ENCODE assay signal across 30 cellular contexts in the genomic region with DNA sequence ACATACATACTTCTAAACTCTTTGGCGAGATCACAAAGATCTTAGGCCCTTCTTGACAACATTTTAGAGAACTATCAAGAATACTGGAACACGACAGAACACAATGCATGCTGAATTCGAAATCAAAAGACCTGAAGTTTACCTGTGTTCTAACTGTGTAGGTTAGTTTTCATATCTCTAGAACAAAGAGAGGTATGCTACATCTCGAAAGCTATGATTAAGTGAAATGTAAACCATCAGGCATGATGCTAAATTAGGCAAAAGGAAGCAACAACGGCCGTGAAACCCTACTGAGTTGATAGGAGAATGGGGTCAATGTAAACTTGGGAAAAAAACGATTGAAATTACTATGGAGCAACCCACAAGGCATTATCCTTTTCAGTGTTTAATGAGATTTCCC. TPM values are rescaled to one million over a fixed set of nuclear protein-coding genes. Genes with fewer than 3 reads are reported as not detected.
DNase-seq lines count a peak whose midpoint lies in the region; ATAC-seq and TF ChIP-seq lines count a peak whose summit lies in the region.
"Had no signal": no experiment of that assay in that cellular context is flagged by ENCODE, and none has a peak within 500 bp of the region (broad histone marks: within the 10 kb centered on the region; RNA-seq: fewer than 3 reads in every experiment).

No MANE protein-coding gene starts in this region.

- no peaks in the 10 kb centered on the region for H3K36me3 ChIP-seq in DND-41 (ENCODE audit: insufficient read depth, low read length)
- H3K36me3 ChIP-seq in upper lobe of left lung, result no peaks in the 10 kb centered on the region
- H3K36me3 ChIP-seq: HAP-1, lower lobe of right lung, right lobe of liver, stomach, tibial artery had no signal

- WGBS in upper lobe of left lung, 2 donors, result 67 to 68% methylated on average over 7 of the region's 7 CpGs

- H3K79me2 ChIP-seq in DND-41 (ENCODE audit: insufficient read depth, low read length), result peaks cover 99% of the 10 kb centered on the region

- no peaks in the 10 kb centered on the region for H4K20me1 ChIP-seq in DND-41 (ENCODE audit: insufficient read depth, low read length)

- DNase-seq in NCI-H748 (lab: John Stamatoyannopoulos, UW; ENCODE audit: unreplicated experiment), result peak; percentile 9
- no peak for DNase-seq in NCI-H748 treated with DMSO at 0.1 percent for 48 hours (lab: John Stamatoyannopoulos, UW)
- DNase-seq in DND-41, result no peak
- DNase-seq in WTC11 (ENCODE audit: low spot score), result no peak
- DNase-seq in natural killer cell, result no peak
- DNase-seq in upper lobe of left lung, result no peak
- DNase-seq in SKM-1 (lab: John Stamatoyannopoulos, UW; ENCODE audit: unreplicated experiment), result no peak
- DNase-seq: activated CD4-positive, alpha-beta T cell treated with anti-CD3 and anti-CD28 coated beads, Interleukin-2, amount 50 U/mL, for 4 hours; AML-193; cerebellar nuclear complex; COR-L47; dorsolateral prefrontal cortex; Kasumi-1; lower lobe of right lung; mucosa of descending colon; NCI-H1694 treated with DMSO at 0.1 percent for 48 hours; NCI-H526; posterior cingulate gyrus; right lobe of liver; RPMI8226; stimulated activated CD4-positive, alpha-beta T cell treated with anti-CD3 and anti-CD28 coated beads, Interleukin-4, amount 100 ng/mL, for 4 hours; stomach; tibial artery had no signal

- POLR2A ChIA-PET in WTC11 (lab: Charles Lee), result no interaction called here

- peaks cover 18% of the 10 kb centered on the region for H3K4me1 Mint-ChIP-seq in WTC11
- H3K4me1 Mint-ChIP-seq in natural killer cell, result peaks cover 36 to 47% of the 10 kb centered on the region in 2 donors
- H3K4me1 Mint-ChIP-seq: neural crest cell had no signal

- H3K4me3 ChIP-seq in DND-41 (ENCODE audit: low read depth in 1 of 2, low read length in 2 of 2) (no peak overlapping the region), upper lobe of left lung (no peak overlapping the region)
- H3K4me3 ChIP-seq: dorsolateral prefrontal cortex, HAP-1, lower lobe of right lung, mucosa of descending colon, right lobe of liver, SK-N-MC, stomach, tibial artery had no signal

- H2AFZ ChIP-seq in DND-41 (ENCODE audit: low read depth, low read length), result no peak overlapping the region

- no peaks in the 10 kb centered on the region for H3K27me3 ChIP-seq in DND-41 (ENCODE audit: insufficient read depth, low read length, poor library complexity)
- H3K27me3 ChIP-seq in upper lobe of left lung, result no peaks in the 10 kb centered on the region
- H3K27me3 ChIP-seq: dorsolateral prefrontal cortex, right lobe of liver, stomach, tibial artery had no signal

- H3K4me3 Mint-ChIP-seq in WTC11 (no peak overlapping the region), natural killer cell (peak overlapping the region; percentile 4)
- H3K4me3 Mint-ChIP-seq: activated naive CD4-positive, alpha-beta T cell treated with anti-CD3 and anti-CD28 coated beads, Interleukin-2, amount 50 U/mL, for 24 hours; neural crest cell; T-helper 2 cell treated with Interferon-gamma antibody and Interleukin-4, amounts not matched to agents 5 μg/mL and 100 μg/mL, for 36 hours had no signal

- no peak overlapping the region for H3K9ac ChIP-seq in DND-41 (ENCODE audit: low read depth, low read length)

- H3K27ac Mint-ChIP-seq in WTC11 (peak overlapping the region; percentile 3; the same call in 1 of the 2 replicates), natural killer cell (peak overlapping the region; percentile 3 to 52)
- H3K27ac Mint-ChIP-seq: activated naive CD4-positive, alpha-beta T cell treated with anti-CD3 and anti-CD28 coated beads, Interleukin-2, amount 50 U/mL, for 24 hours; T-helper 2 cell treated with Interferon-gamma antibody and Interleukin-4, amounts not matched to agents 5 μg/mL and 100 μg/mL, for 36 hours had no signal

- H3K9me3 ChIP-seq in DND-41 (ENCODE audit: insufficient read depth, low read length, severe bottlenecking) (no peaks in the 10 kb centered on the region), upper lobe of left lung (no peaks in the 10 kb centered on the region)
- H3K9me3 ChIP-seq: HAP-1, lower lobe of right lung, mucosa of descending colon, right lobe of liver, stomach, tibial artery had no signal

- no peaks in the 10 kb centered on the region for H3K27me3 Mint-ChIP-seq in WTC11 (ENCODE audit: low read depth)
- no peaks in the 10 kb centered on the region for H3K27me3 Mint-ChIP-seq in natural killer cell (ENCODE audit: low read depth in 2 of 2)
- H3K27me3 Mint-ChIP-seq: activated naive CD4-positive, alpha-beta T cell treated with anti-CD3 and anti-CD28 coated beads, Interleukin-2, amount 50 U/mL, for 24 hours had no signal

- H3K36me3 Mint-ChIP-seq in WTC11 (no peaks in the 10 kb centered on the region), natural killer cell (no peaks in the 10 kb centered on the region)
- H3K36me3 Mint-ChIP-seq: activated naive CD4-positive, alpha-beta T cell treated with anti-CD3 and anti-CD28 coated beads, Interleukin-2, amount 50 U/mL, for 24 hours had no signal

- TF ChIP-seq EP300 in upper lobe of left lung (IDR thresholded peaks at IDR 0.05), result no peak

- H3K9me3 Mint-ChIP-seq in WTC11, result no peaks in the 10 kb centered on the region
- no peaks in the 10 kb centered on the region for H3K9me3 Mint-ChIP-seq in natural killer cell
- H3K9me3 Mint-ChIP-seq: activated naive CD4-positive, alpha-beta T cell treated with anti-CD3 and anti-CD28 coated beads, Interleukin-2, amount 50 U/mL, for 24 hours; neural crest cell; T-helper 2 cell treated with Interferon-gamma antibody and Interleukin-4, amounts not matched to agents 5 μg/mL and 100 μg/mL, for 36 hours had no signal

- peaks cover 70% of the 10 kb centered on the region for H3K4me1 ChIP-seq in DND-41 (ENCODE audit: insufficient read depth, low read length)
- peaks cover 0 to 5% (median 4%) of the 10 kb centered on the region in 4 donors for H3K4me1 ChIP-seq in upper lobe of left lung
- H3K4me1 ChIP-seq: HAP-1, right lobe of liver had no signal

- intact Hi-C loops in natural killer cell (cut with micrococcal nuclease), result no loop called here

- H3K27ac ChIP-seq in DND-41 (ENCODE audit: low read length), result peak overlapping the region; percentile 59
- H3K27ac ChIP-seq in upper lobe of left lung, result no peak overlapping the region
- H3K27ac ChIP-seq: dorsolateral prefrontal cortex, lower lobe of right lung, right lobe of liver, SK-N-MC, stomach, tibial artery, VCaP had no signal

- no peak for ATAC-seq in DND-41 (ENCODE audit: insufficient read depth, low read depth)
- no peak for ATAC-seq in WTC11
- ATAC-seq in natural killer cell, result no peak
- ATAC-seq in upper lobe of left lung (ENCODE audit: low FRiP score in 2 of 2), result no peak
- ATAC-seq in HG02759 (IDR thresholded peaks at IDR 0.05; ENCODE audit: unreplicated experiment), result no peak
- ATAC-seq: lower lobe of right lung, mucosa of descending colon, right lobe of liver had no signal

- CTCF ChIA-PET in WTC11 (lab: Charles Lee), result no interaction called here

- TF ChIP-seq POLR2A in upper lobe of left lung (IDR thresholded peaks at IDR 0.05), result no peak

- no peak for TF ChIP-seq CTCF in DND-41 (IDR thresholded peaks at IDR 0.05; ENCODE audit: borderline replicate concordance, extremely low read depth, low read length, poor library complexity, severe bottlenecking)
- no peak for TF ChIP-seq CTCF in WTC11 (IDR thresholded peaks at IDR 0.05)
- TF ChIP-seq CTCF in natural killer cell (IDR thresholded peaks at IDR 0.05), result no peak
- no peak for TF ChIP-seq CTCF in upper lobe of left lung (IDR thresholded peaks at IDR 0.05)

- H3K4me2 ChIP-seq in DND-41 (ENCODE audit: insufficient read depth, low read length), result no peak overlapping the region

TF ChIP-seq in WTC11, 78 proteins besides CTCF, POLR2A, EP300 and RAD21:
- no peak for TF ChIP-seq AR (CRISPR knock-in tag; IDR thresholded peaks at IDR 0.05)
- TF ChIP-seq ATF1 (CRISPR knock-in tag; IDR thresholded peaks at IDR 0.05), result no peak
- TF ChIP-seq JUN (CRISPR knock-in tag; IDR thresholded peaks at IDR 0.05), result no peak
- TF ChIP-seq NR3C1 (CRISPR knock-in tag; conservative IDR thresholded peaks at IDR 0.05; ENCODE audit: low read depth), result no peak
- TF ChIP-seq E2F5 (CRISPR knock-in tag; IDR thresholded peaks at IDR 0.05), result no peak
TF ChIP-seq in WTC11: peak in this region for 0.

RNA-seq across cellular contexts. Expression of gene IKZF2, which starts 43.7 kb away (rescaled TPM):
- total RNA-seq in WTC11 (2021) (4.1 to 5.2 TPM (median 4.2 TPM) in 3 replicates), natural killer cell (100 to 1,000 TPM in 2 of 3 donors, 10 to 100 TPM in 1; 74.4 to 162 (median 133) TPM), upper lobe of left lung (10 to 100 TPM; 10.4 to 35.7 (median 13.5) TPM)
